Comparison of ENCODE assay signal across 11 cellular contexts in the genomic region with DNA sequence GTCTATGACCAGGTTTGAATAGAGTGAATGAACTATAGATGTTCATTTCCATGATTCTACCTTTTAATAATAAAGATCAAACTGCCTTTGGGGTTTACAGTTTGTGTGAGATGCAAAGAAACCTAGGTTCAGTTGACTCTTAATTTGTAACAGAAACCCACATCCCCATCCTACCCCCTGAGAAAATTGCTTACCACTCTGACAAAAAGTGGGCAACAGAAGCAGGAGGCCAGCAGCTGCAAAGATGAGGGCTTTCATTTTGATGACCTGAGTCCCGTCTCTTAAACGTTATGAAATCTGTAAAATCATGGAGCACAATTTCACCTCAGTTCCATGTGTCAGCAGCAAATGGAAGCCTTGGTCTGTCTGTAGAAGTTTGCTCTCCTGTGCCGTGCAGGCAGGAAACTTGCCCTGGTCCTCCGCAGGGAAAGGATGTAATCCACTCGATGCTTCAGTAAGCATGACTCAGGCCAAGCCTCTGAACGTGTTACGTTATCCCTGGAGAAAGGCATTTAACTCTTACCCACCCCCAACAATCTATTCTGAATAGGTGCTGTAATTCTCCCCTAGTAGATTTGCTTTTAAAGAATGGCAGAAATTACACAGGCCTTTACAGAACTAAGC. TPM values are rescaled to one million over a fixed set of nuclear protein-coding genes. Genes with fewer than 3 reads are reported as not detected.
DNase-seq lines count a peak whose midpoint lies in the region; ATAC-seq, FAIRE-seq and TF ChIP-seq lines count a peak whose summit lies in the region.
"Had no signal": no experiment of that assay in that cellular context is flagged by ENCODE, and none has a peak within 500 bp of the region (broad histone marks: within the 10 kb centered on the region; RNA-seq: fewer than 3 reads in every experiment).

F2RL2 (minus strand) TSS at position 431 of the 624 bp plus-strand sequence; CDS start at position 258, 173 bp downstream.

- in situ Hi-C loops in brain microvascular endothelial cell (cut with HindIII; ENCODE audit: low pct_ligation_motif_present, low sequenced_read_pairs), result no loop called here

- H2AFZ ChIP-seq in ACC112 (ENCODE audit: low read length, unreplicated experiment), result peak within 1 kb of the TSS; percentile 26
- H2AFZ ChIP-seq in keratinocyte (ENCODE audit: control insufficient read depth, low read length), result no peak within 1 kb of the TSS

- intact Hi-C loops in stomach (cut with DNase I; ENCODE audit: low total_unique reads), result no loop called here

- H3K4me1 ChIP-seq in ACC112 (ENCODE audit: control insufficient read depth, insufficient read depth, low read length, unreplicated experiment), result peaks cover 5% of the 10 kb centered on the region
- H3K4me1 ChIP-seq in keratinocyte (ENCODE audit: control insufficient read depth, extremely low read depth, insufficient read depth, low read length), result no peaks in the 10 kb centered on the region
- H3K4me1 ChIP-seq in stomach, result peaks cover 0 to 11% (median 2%) of the 10 kb centered on the region in 4 donors

- no peak for TF ChIP-seq EP300 in stomach (IDR thresholded peaks at IDR 0.05)

- H3K4me2 ChIP-seq in keratinocyte (ENCODE audit: control insufficient read depth, extremely low read depth, insufficient read depth, low read depth, low read length), result no peak within 1 kb of the TSS

- FAIRE-seq in keratinocyte (lab: Jason Lieb, UNC), result peak; percentile 26

- no peak for TF ChIP-seq CTCF in brain microvascular endothelial cell (IDR thresholded peaks at IDR 0.05; ENCODE audit: low read depth, low read length, missing control alignments)
- TF ChIP-seq CTCF in keratinocyte (optimal IDR thresholded peaks at IDR 0.05 in 1 of 3, IDR thresholded peaks at IDR 0.05 in 1 of 3, conservative IDR thresholded peaks at IDR 0.05 in 1 of 3; ENCODE audit: extremely low read depth in 1 of 3, insufficient read depth in 2 of 3, low read length in 3 of 3), result no peak
- TF ChIP-seq CTCF in stomach (IDR thresholded peaks at IDR 0.05), result no peak

- H3K36me3 ChIP-seq in ACC112 (ENCODE audit: insufficient read depth, low read length) (no peaks in the 10 kb centered on the region), brain microvascular endothelial cell (replicated peaks) (no peaks in the 10 kb centered on the region), keratinocyte (ENCODE audit: control insufficient read depth in 2 of 2, extremely low read depth in 1 of 2, insufficient read depth in 2 of 2, low read length in 2 of 2) (no peaks in the 10 kb centered on the region), stomach (peaks cover 0 to 17% (median 10%) of the 10 kb centered on the region in 4 donors)

- dilution Hi-C loops in keratinocyte (cut with MboI; ENCODE audit: extremely low pct_ligation_motif_present, low sequenced_read_pairs), result no loop called here

- H3K79me2 ChIP-seq in ACC112 (ENCODE audit: control insufficient read depth, insufficient read depth, low read length, unreplicated experiment) (no peaks in the 10 kb centered on the region), keratinocyte (ENCODE audit: control insufficient read depth, insufficient read depth, low read length) (no peaks in the 10 kb centered on the region)

- no peaks in the 10 kb centered on the region for H4K20me1 ChIP-seq in keratinocyte (ENCODE audit: control insufficient read depth, extremely low read depth, insufficient read depth, low read length)

- no peak for TF ChIP-seq POLR2A in stomach (IDR thresholded peaks at IDR 0.05)

- H3K27ac ChIP-seq in ACC112 (ENCODE audit: low read depth, low read length) (no peak within 1 kb of the TSS), brain microvascular endothelial cell (peak within 1 kb of the TSS; percentile 54), keratinocyte (ENCODE audit: control insufficient read depth, insufficient read depth, low read length) (no peak within 1 kb of the TSS), stomach (no peak within 1 kb of the TSS)

- H3K9me1 ChIP-seq in keratinocyte (ENCODE audit: control insufficient read depth, extremely low read depth, insufficient read depth, low read length), result no peaks in the 10 kb centered on the region

- no peak within 1 kb of the TSS for H3K9ac ChIP-seq in keratinocyte (ENCODE audit: control insufficient read depth, extremely low read depth, insufficient read depth, low read length)

- 33 to 44% (median 40%) methylated on average over 5 to 7 of the region's 7 CpGs for WGBS in stomach, 5 donors

- H3K9me3 ChIP-seq in keratinocyte (ENCODE audit: control insufficient read depth, low read depth, low read length) (no peaks in the 10 kb centered on the region), stomach (no peaks in the 10 kb centered on the region)

- ATAC-seq in GM21390 (IDR thresholded peaks at IDR 0.05; ENCODE audit: unreplicated experiment), result no peak
- no peak for ATAC-seq in stimulated activated naive CD8-positive, alpha-beta T cell treated with anti-CD3 and anti-CD28 coated beads, Interleukin-15, Interleukin-2, amounts not matched to agents 100 U/mL and 50 U/mL, for 24 hours

- DNase-seq in HK-2 (ENCODE audit: unreplicated experiment) (peak; percentile 41), brain microvascular endothelial cell (peak; percentile 85), keratinocyte (ENCODE audit: low read depth, low spot score) (no peak), NCI-H774 (lab: John Stamatoyannopoulos, UW) (no peak), stomach (no peak)
- no peak for DNase-seq in stimulated activated naive CD8-positive, alpha-beta T cell treated with anti-CD3 and anti-CD28 coated beads, Interleukin-15, Interleukin-2, amounts not matched to agents 100 U/mL and 50 U/mL, for 24 hours
- DNase-seq: activated CD4-positive, alpha-beta T cell treated with anti-CD3 and anti-CD28 coated beads, Interleukin-2, amount 50 U/mL, for 1 hour; DMS79 treated with DMSO at 0.1 percent for 48 hours; MV-4-11 had no signal

- no peaks in the 10 kb centered on the region for H3K27me3 ChIP-seq in ACC112 (ENCODE audit: insufficient read depth, low read length)
- H3K27me3 ChIP-seq in brain microvascular endothelial cell (replicated peaks), result no peaks in the 10 kb centered on the region
- no peaks in the 10 kb centered on the region for H3K27me3 ChIP-seq in keratinocyte (ENCODE audit: control insufficient read depth, extremely low read depth, insufficient read depth, low read length)
- H3K27me3 ChIP-seq in stomach, result no peaks in the 10 kb centered on the region

- peak within 1 kb of the TSS; percentile 60 for H3K4me3 ChIP-seq in ACC112 (ENCODE audit: low read depth, low read length)
- H3K4me3 ChIP-seq in brain microvascular endothelial cell (ENCODE audit: low read depth, low read length), result peak within 1 kb of the TSS; percentile 29
- H3K4me3 ChIP-seq in keratinocyte (ENCODE audit: control insufficient read depth in 2 of 3, extremely low read depth in 1 of 3, insufficient read depth in 2 of 3, low read depth in 1 of 3, low read length in 3 of 3), result no peak within 1 kb of the TSS
- peak within 1 kb of the TSS in 1 of 4 donors; percentile 10 for H3K4me3 ChIP-seq in stomach

RNA-seq across cellular contexts. Expression of gene F2RL2, which starts in this region (rescaled TPM):
- 0.03 TPM in 1 of 3 replicates, not detected in the others for polyA plus RNA-seq in keratinocyte
- 0.10 TPM for polyA plus RNA-seq in keratinocyte (2011; ENCODE audit: low read depth)
- 0.01 and 0.06 TPM in 2 replicates for polyA plus RNA-seq in keratinocyte (2011; cell fraction: cytosol; rRNA removed)
- 0.08 and 0.09 TPM in 2 replicates for polyA plus RNA-seq in keratinocyte (2011; cell fraction: nucleus; rRNA removed)
- 0.04 TPM in 1 of 2 replicates, not detected in the other for polyA plus RNA-seq in keratinocyte (2012; ENCODE audit: low replicate concordance)
- 0.06 to 0.10 TPM in 2 of 3 replicates, not detected in the other for polyA minus RNA-seq in keratinocyte
- polyA minus RNA-seq in keratinocyte (2011; cell fraction: cytosol; rRNA and poly(A)+ RNA removed), result not detected
- polyA minus RNA-seq in keratinocyte (2011; cell fraction: nucleus; rRNA and poly(A)+ RNA removed), result not detected in 2 replicates
- total RNA-seq in stomach, result 1 to 10 TPM in 3 of 5 donors, under 1 TPM in 1, not detected in 1; 0.29 to 4.6 (median 3.3) TPM
- polyA plus RNA-seq in stomach, result under 1 TPM; 0.45 to 0.81 (median 0.76) TPM

Comparison
In these comparisons a context has a peak if more than half of its experiments do, and no peak if none do; other contexts are left out.
1. H3K4me3 ChIP-seq: peak in ACC112 (single experiment) and brain microvascular endothelial cell (single experiment); none in keratinocyte (0 of 3).
2. DNase-seq: peak in HK-2 (single experiment) and brain microvascular endothelial cell (single experiment); none in keratinocyte (single experiment), NCI-H774 (single experiment), stomach (single experiment) and stimulated activated naive CD8-positive, alpha-beta T cell treated with anti-CD3 and anti-CD28 coated beads, Interleukin-15, Interleukin-2, amounts not matched to agents 100 U/mL and 50 U/mL, for 24 hours (single experiment).